In genomic region chr13:97491452-97491851, GRCh38 we compare ENCODE assay signal across 1 cellular context.
A peak's percentile ranks its signal among the peaks of the same experiment; 100 is the strongest.
TF ChIP-seq lines count a peak whose summit lies in the region.

No MANE protein-coding gene starts in this region.

TF ChIP-seq in HepG2, 621 proteins besides CTCF, POLR2A, EP300 and RAD21 (continued from another document and continues in another):
- 0 out of 4 replicates have a peak, but pooled peaks of 1 of the 2 experiments have one; percentile 13 for TF ChIP-seq REST (IDR thresholded peaks at IDR 0.05; ENCODE audit: borderline replicate concordance in 1 of 2, low read depth in 1 of 2, low read length in 2 of 2)
- no peak for TF ChIP-seq ARHGAP35 (CRISPR knock-in tag; IDR thresholded peaks at IDR 0.05; ENCODE audit: borderline replicate concordance)
- TF ChIP-seq FOXJ3 (CRISPR knock-in tag; IDR thresholded peaks at IDR 0.05; ENCODE audit: borderline replicate concordance): peak; percentile 94
- no peak for TF ChIP-seq FOXA1 (IDR thresholded peaks at IDR 0.05)
- TF ChIP-seq FOXA1 (CRISPR knock-in tag; IDR thresholded peaks at IDR 0.05): peak; percentile 93
- TF ChIP-seq SATB2 (CRISPR knock-in tag; IDR thresholded peaks at IDR 0.05): peak; percentile 78; the same call in 1 of the 2 replicates
- peak; percentile 95 for TF ChIP-seq FOXO1 (CRISPR knock-in tag; IDR thresholded peaks at IDR 0.05)
- 0 out of 2 replicates have a peak, but pooled peaks have one; percentile 23 for TF ChIP-seq ZNF441 (CRISPR knock-in tag; IDR thresholded peaks at IDR 0.05; ENCODE audit: borderline replicate concordance)
- TF ChIP-seq KLF15 (CRISPR knock-in tag; IDR thresholded peaks at IDR 0.05; ENCODE audit: borderline replicate concordance): no peak
- TF ChIP-seq ZNF264 (CRISPR knock-in tag; IDR thresholded peaks at IDR 0.05): peak; percentile 91
- TF ChIP-seq, protein P1, sequence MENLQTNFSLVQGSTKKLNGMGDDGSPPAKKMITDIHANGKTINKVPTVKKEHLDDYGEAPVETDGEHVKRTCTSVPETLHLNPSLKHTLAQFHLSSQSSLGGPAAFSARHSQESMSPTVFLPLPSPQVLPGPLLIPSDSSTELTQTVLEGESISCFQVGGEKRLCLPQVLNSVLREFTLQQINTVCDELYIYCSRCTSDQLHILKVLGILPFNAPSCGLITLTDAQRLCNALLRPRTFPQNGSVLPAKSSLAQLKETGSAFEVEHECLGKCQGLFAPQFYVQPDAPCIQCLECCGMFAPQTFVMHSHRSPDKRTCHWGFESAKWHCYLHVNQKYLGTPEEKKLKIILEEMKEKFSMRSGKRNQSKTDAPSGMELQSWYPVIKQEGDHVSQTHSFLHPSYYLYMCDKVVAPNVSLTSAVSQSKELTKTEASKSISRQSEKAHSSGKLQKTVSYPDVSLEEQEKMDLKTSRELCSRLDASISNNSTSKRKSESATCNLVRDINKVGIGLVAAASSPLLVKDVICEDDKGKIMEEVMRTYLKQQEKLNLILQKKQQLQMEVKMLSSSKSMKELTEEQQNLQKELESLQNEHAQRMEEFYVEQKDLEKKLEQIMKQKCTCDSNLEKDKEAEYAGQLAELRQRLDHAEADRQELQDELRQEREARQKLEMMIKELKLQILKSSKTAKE (CRISPR knock-in tag; IDR thresholded peaks at IDR 0.05; ENCODE audit: borderline replicate concordance): peak; percentile 89
- TF ChIP-seq MXI1 (IDR thresholded peaks at IDR 0.05; ENCODE audit: borderline replicate concordance, low read depth, low read length): 0 out of 3 replicates have a peak, but pooled peaks have one; percentile 10
- TF ChIP-seq, protein P2, sequence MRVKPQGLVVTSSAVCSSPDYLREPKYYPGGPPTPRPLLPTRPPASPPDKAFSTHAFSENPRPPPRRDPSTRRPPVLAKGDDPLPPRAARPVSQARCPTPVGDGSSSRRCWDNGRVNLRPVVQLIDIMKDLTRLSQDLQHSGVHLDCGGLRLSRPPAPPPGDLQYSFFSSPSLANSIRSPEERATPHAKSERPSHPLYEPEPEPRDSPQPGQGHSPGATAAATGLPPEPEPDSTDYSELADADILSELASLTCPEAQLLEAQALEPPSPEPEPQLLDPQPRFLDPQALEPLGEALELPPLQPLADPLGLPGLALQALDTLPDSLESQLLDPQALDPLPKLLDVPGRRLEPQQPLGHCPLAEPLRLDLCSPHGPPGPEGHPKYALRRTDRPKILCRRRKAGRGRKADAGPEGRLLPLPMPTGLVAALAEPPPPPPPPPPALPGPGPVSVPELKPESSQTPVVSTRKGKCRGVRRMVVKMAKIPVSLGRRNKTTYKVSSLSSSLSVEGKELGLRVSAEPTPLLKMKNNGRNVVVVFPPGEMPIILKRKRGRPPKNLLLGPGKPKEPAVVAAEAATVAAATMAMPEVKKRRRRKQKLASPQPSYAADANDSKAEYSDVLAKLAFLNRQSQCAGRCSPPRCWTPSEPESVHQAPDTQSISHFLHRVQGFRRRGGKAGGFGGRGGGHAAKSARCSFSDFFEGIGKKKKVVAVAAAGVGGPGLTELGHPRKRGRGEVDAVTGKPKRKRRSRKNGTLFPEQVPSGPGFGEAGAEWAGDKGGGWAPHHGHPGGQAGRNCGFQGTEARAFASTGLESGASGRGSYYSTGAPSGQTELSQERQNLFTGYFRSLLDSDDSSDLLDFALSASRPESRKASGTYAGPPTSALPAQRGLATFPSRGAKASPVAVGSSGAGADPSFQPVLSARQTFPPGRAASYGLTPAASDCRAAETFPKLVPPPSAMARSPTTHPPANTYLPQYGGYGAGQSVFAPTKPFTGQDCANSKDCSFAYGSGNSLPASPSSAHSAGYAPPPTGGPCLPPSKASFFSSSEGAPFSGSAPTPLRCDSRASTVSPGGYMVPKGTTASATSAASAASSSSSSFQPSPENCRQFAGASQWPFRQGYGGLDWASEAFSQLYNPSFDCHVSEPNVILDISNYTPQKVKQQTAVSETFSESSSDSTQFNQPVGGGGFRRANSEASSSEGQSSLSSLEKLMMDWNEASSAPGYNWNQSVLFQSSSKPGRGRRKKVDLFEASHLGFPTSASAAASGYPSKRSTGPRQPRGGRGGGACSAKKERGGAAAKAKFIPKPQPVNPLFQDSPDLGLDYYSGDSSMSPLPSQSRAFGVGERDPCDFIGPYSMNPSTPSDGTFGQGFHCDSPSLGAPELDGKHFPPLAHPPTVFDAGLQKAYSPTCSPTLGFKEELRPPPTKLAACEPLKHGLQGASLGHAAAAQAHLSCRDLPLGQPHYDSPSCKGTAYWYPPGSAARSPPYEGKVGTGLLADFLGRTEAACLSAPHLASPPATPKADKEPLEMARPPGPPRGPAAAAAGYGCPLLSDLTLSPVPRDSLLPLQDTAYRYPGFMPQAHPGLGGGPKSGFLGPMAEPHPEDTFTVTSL (CRISPR knock-in tag; IDR thresholded peaks at IDR 0.05; ENCODE audit: borderline replicate concordance): peak; percentile 100
- peak; percentile 64; the same call in 1 of the 2 replicates for TF ChIP-seq NFIC (IDR thresholded peaks at IDR 0.05; ENCODE audit: low read length)
- TF ChIP-seq THAP11 (CRISPR knock-in tag; IDR thresholded peaks at IDR 0.05): peak; percentile 56
- peak; percentile 97 for TF ChIP-seq MEIS2 (CRISPR knock-in tag; IDR thresholded peaks at IDR 0.05)
- peak; percentile 50 for TF ChIP-seq HDAC1 (CRISPR knock-in tag; IDR thresholded peaks at IDR 0.05)
- peak; percentile 93 for TF ChIP-seq ZNF317 (CRISPR knock-in tag; IDR thresholded peaks at IDR 0.05)
- TF ChIP-seq KMT2A (CRISPR knock-in tag; IDR thresholded peaks at IDR 0.05): no peak; the same call in 1 of the 2 replicates
- peak; percentile 93 for TF ChIP-seq NR2C2 (CRISPR knock-in tag; IDR thresholded peaks at IDR 0.05; ENCODE audit: borderline replicate concordance)
- no peak for TF ChIP-seq NFYB (CRISPR knock-in tag; IDR thresholded peaks at IDR 0.05)
- TF ChIP-seq GATAD1 (CRISPR knock-in tag; IDR thresholded peaks at IDR 0.05): peak; percentile 45; the same call in 1 of the 2 replicates
- TF ChIP-seq PHF21A (CRISPR knock-in tag; IDR thresholded peaks at IDR 0.05): peak; percentile 56; the same call in 1 of the 2 replicates
- TF ChIP-seq, protein P3, sequence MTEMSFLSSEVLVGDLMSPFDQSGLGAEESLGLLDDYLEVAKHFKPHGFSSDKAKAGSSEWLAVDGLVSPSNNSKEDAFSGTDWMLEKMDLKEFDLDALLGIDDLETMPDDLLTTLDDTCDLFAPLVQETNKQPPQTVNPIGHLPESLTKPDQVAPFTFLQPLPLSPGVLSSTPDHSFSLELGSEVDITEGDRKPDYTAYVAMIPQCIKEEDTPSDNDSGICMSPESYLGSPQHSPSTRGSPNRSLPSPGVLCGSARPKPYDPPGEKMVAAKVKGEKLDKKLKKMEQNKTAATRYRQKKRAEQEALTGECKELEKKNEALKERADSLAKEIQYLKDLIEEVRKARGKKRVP (CRISPR knock-in tag; IDR thresholded peaks at IDR 0.05): no peak
- TF ChIP-seq, protein P4, sequence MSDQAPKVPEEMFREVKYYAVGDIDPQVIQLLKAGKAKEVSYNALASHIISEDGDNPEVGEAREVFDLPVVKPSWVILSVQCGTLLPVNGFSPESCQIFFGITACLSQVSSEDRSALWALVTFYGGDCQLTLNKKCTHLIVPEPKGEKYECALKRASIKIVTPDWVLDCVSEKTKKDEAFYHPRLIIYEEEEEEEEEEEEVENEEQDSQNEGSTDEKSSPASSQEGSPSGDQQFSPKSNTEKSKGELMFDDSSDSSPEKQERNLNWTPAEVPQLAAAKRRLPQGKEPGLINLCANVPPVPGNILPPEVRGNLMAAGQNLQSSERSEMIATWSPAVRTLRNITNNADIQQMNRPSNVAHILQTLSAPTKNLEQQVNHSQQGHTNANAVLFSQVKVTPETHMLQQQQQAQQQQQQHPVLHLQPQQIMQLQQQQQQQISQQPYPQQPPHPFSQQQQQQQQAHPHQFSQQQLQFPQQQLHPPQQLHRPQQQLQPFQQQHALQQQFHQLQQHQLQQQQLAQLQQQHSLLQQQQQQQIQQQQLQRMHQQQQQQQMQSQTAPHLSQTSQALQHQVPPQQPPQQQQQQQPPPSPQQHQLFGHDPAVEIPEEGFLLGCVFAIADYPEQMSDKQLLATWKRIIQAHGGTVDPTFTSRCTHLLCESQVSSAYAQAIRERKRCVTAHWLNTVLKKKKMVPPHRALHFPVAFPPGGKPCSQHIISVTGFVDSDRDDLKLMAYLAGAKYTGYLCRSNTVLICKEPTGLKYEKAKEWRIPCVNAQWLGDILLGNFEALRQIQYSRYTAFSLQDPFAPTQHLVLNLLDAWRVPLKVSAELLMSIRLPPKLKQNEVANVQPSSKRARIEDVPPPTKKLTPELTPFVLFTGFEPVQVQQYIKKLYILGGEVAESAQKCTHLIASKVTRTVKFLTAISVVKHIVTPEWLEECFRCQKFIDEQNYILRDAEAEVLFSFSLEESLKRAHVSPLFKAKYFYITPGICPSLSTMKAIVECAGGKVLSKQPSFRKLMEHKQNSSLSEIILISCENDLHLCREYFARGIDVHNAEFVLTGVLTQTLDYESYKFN (CRISPR knock-in tag; conservative IDR thresholded peaks at IDR 0.05): peak; percentile 93
- peak; percentile 55; the same call in 1 of the 2 replicates for TF ChIP-seq IRF2 (CRISPR knock-in tag; IDR thresholded peaks at IDR 0.05)
- TF ChIP-seq, protein P5, sequence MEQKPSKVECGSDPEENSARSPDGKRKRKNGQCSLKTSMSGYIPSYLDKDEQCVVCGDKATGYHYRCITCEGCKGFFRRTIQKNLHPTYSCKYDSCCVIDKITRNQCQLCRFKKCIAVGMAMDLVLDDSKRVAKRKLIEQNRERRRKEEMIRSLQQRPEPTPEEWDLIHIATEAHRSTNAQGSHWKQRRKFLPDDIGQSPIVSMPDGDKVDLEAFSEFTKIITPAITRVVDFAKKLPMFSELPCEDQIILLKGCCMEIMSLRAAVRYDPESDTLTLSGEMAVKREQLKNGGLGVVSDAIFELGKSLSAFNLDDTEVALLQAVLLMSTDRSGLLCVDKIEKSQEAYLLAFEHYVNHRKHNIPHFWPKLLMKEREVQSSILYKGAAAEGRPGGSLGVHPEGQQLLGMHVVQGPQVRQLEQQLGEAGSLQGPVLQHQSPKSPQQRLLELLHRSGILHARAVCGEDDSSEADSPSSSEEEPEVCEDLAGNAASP (CRISPR knock-in tag; IDR thresholded peaks at IDR 0.05; ENCODE audit: borderline replicate concordance): peak; percentile 92
- TF ChIP-seq CREM (IDR thresholded peaks at IDR 0.05): peak; percentile 61; the same call in 1 of the 2 replicates
- TF ChIP-seq CREM (CRISPR knock-in tag; IDR thresholded peaks at IDR 0.05): no peak
- TF ChIP-seq XRCC5 (optimal IDR thresholded peaks at IDR 0.05; ENCODE audit: low read length): no peak
- 0 out of 2 replicates have a peak, but pooled peaks have one; percentile 46 for TF ChIP-seq ZKSCAN1 (IDR thresholded peaks at IDR 0.05; ENCODE audit: low read length)
- TF ChIP-seq, protein P6, sequence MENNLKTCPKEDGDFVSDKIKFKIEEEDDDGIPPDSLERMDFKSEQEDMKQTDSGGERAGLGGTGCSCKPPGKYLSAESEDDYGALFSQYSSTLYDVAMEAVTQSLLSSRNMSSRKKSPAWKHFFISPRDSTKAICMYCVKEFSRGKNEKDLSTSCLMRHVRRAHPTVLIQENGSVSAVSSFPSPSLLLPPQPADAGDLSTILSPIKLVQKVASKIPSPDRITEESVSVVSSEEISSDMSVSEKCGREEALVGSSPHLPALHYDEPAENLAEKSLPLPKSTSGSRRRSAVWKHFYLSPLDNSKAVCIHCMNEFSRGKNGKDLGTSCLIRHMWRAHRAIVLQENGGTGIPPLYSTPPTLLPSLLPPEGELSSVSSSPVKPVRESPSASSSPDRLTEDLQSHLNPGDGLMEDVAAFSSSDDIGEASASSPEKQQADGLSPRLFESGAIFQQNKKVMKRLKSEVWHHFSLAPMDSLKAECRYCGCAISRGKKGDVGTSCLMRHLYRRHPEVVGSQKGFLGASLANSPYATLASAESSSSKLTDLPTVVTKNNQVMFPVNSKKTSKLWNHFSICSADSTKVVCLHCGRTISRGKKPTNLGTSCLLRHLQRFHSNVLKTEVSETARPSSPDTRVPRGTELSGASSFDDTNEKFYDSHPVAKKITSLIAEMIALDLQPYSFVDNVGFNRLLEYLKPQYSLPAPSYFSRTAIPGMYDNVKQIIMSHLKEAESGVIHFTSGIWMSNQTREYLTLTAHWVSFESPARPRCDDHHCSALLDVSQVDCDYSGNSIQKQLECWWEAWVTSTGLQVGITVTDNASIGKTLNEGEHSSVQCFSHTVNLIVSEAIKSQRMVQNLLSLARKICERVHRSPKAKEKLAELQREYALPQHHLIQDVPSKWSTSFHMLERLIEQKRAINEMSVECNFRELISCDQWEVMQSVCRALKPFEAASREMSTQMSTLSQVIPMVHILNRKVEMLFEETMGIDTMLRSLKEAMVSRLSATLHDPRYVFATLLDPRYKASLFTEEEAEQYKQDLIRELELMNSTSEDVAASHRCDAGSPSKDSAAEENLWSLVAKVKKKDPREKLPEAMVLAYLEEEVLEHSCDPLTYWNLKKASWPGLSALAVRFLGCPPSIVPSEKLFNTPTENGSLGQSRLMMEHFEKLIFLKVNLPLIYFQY (CRISPR knock-in tag; IDR thresholded peaks at IDR 0.05; ENCODE audit: borderline replicate concordance): peak; percentile 33; the same call in 1 of the 2 replicates
- TF ChIP-seq ZNF567 (CRISPR knock-in tag; IDR thresholded peaks at IDR 0.05; ENCODE audit: borderline replicate concordance): no peak
- TF ChIP-seq MED1 (CRISPR knock-in tag; IDR thresholded peaks at IDR 0.05): peak; percentile 88
- no peak for TF ChIP-seq ZNF883 (CRISPR knock-in tag; IDR thresholded peaks at IDR 0.05; ENCODE audit: not compliant biosample characterization)
- TF ChIP-seq BRCA1 (CRISPR knock-in tag; IDR thresholded peaks at IDR 0.05): peak; percentile 72; the same call in 1 of the 2 replicates
- peak; percentile 70; the same call in 1 of the 2 replicates for TF ChIP-seq ZKSCAN8 (CRISPR knock-in tag; IDR thresholded peaks at IDR 0.05; ENCODE audit: borderline replicate concordance)
- peak; percentile 75; the same call in 1 of the 2 replicates for TF ChIP-seq MBD4 (IDR thresholded peaks at IDR 0.05; ENCODE audit: borderline replicate concordance, low read length)
- TF ChIP-seq MIER3 (CRISPR knock-in tag; IDR thresholded peaks at IDR 0.05; ENCODE audit: borderline replicate concordance): peak; percentile 82; the same call in 1 of the 2 replicates
- peak; percentile 87 for TF ChIP-seq PPARG (CRISPR knock-in tag; conservative IDR thresholded peaks at IDR 0.05)
- peak; percentile 75; the same call in 1 of the 2 replicates for TF ChIP-seq ELF3 (CRISPR knock-in tag; IDR thresholded peaks at IDR 0.05)
